In the genomic region with DNA sequence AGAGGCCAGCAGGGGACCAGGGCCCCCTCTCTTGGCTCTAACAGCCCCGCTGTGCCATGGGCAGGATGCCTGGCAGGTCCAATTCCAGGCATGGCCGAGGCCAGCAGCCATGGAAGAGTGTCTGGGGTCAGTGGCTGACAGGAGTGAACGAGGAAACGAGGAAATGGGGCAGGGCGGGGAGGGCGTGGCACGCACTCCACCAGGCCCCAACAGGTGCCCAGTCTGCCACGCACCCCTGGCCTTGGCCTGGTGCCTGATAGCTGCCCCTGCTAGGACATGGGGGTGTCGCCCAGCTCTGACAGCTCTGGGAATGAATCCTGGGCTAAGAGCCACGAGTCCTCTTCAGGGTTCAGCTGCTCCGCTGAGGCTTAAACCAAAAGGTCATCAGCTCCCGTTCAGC, we compare ENCODE assay signal across 12 cellular contexts. TPM values are rescaled to one million over a fixed set of nuclear protein-coding genes. Genes with fewer than 3 reads are reported as not detected.
DNase-seq lines count a peak whose midpoint lies in the region; ATAC-seq and TF ChIP-seq lines count a peak whose summit lies in the region.
"Had no signal": no experiment of that assay in that cellular context is flagged by ENCODE, and none has a peak within 500 bp of the region (broad histone marks: within the 10 kb centered on the region; RNA-seq: fewer than 3 reads in every experiment).

No MANE protein-coding gene starts in this region.

- WGBS in SK-N-SH (ENCODE audit: low lambda C conversion rate), result 87% methylated on average over 12 of the region's 12 CpGs

- TF ChIP-seq EP300 in SK-N-SH (IDR thresholded peaks at IDR 0.05; ENCODE audit: borderline replicate concordance in 1 of 2, low read depth in 1 of 2, low read length in 1 of 2), result no peak

- H3K4me1 ChIP-seq in BLaER1 treated with 17β-estradiol and CSF1 and Interleukin-3, amounts not matched to agents 10 nM and 100 nM, result peaks cover 61 to 84% (median 73%) of the 10 kb centered on the region in 10 experiments
- H3K4me1 ChIP-seq in naive thymus-derived CD4-positive, alpha-beta T cell (ENCODE audit: control insufficient read depth in 2 of 2, insufficient read depth in 2 of 2, low read length in 2 of 2), result peaks cover 29% of the 10 kb centered on the region in 2 donors
- peaks cover 24 to 26% of the 10 kb centered on the region in 2 experiments; a peak in 3 of 4 replicates for H3K4me1 ChIP-seq in SK-N-SH (ENCODE audit: control insufficient read depth in 1 of 2, insufficient read depth in 2 of 2, low read depth in 1 of 2, low read length in 1 of 2)
- H3K4me1 ChIP-seq: parathyroid adenoma had no signal

- no peaks in the 10 kb centered on the region for H3K9me2 ChIP-seq in SK-N-SH

- CTCF ChIA-PET in naive thymus-derived CD4-positive, alpha-beta T cell (lab: Charles Lee), result interaction anchor here (2.6 kb wide), 2 partner anchors 8 to 12 kb away, joined by 19 to 22 read pairs; no protein-coding TSS in a partner anchor
- CTCF ChIA-PET in SK-N-SH (lab: Yijun Ruan, JAX), result interaction anchor here (0.9 to 2.8 kb wide), 2 partner anchors 8 to 10 kb away, joined by 3 to 13 read pairs; no protein-coding TSS in a partner anchor

- H3K9me3 Mint-ChIP-seq in naive thymus-derived CD4-positive, alpha-beta T cell, result peaks cover 0 to 3% (median 0%) of the 10 kb centered on the region in 11 donors

- ATAC-seq in Right ventricle myocardium superior (ENCODE audit: poor library complexity) (peak; percentile 32), HG03442 (IDR thresholded peaks at IDR 0.05; ENCODE audit: unreplicated experiment) (no peak)
- ATAC-seq in naive thymus-derived CD4-positive, alpha-beta T cell, result no peak

- H3K4me3 Mint-ChIP-seq in naive thymus-derived CD4-positive, alpha-beta T cell, result no peak overlapping the region
- H3K4me3 Mint-ChIP-seq: T-helper 2 cell treated with Interferon-gamma antibody and Interleukin-4, amounts not matched to agents 5 μg/mL and 100 μg/mL, for 36 hours had no signal

- no peak for TF ChIP-seq RAD21 in SK-N-SH (IDR thresholded peaks at IDR 0.05; ENCODE audit: low read length)

- no peak overlapping the region for H3K4me3 ChIP-seq in BLaER1 treated with 17β-estradiol and CSF1 and Interleukin-3, amounts not matched to agents 10 nM and 100 nM
- H3K4me3 ChIP-seq in naive thymus-derived CD4-positive, alpha-beta T cell (ENCODE audit: low read length), result no peak overlapping the region
- no peak overlapping the region for H3K4me3 ChIP-seq in SK-N-SH (ENCODE audit: low read depth in 2 of 2, low read length in 1 of 2)

- H3K9ac ChIP-seq in BLaER1 treated with 17β-estradiol and CSF1 and Interleukin-3, amounts not matched to agents 10 nM and 100 nM, result peak overlapping the region in 10 of 11 experiments; percentile 16 to 83 (median 78); a peak in 14 of 22 replicates
- no peak overlapping the region for H3K9ac ChIP-seq in SK-N-SH
- H3K9ac ChIP-seq: KMS-11, parathyroid adenoma had no signal

- H3K9me3 ChIP-seq in BLaER1 treated with 17β-estradiol and CSF1 and Interleukin-3, amounts not matched to agents 10 nM and 100 nM (replicated peaks in 1 of 11), result peaks cover 9 to 21% (median 11%) of the 10 kb centered on the region in 11 experiments
- no peaks in the 10 kb centered on the region for H3K9me3 ChIP-seq in naive thymus-derived CD4-positive, alpha-beta T cell (ENCODE audit: control insufficient read depth in 2 of 3, low read length in 3 of 3)
- H3K9me3 ChIP-seq in SK-N-SH, result no peaks in the 10 kb centered on the region; the same call in 1 of the 2 replicates

- H2AFZ ChIP-seq in SK-N-SH (ENCODE audit: low read depth), result no peak overlapping the region
- H2AFZ ChIP-seq: parathyroid adenoma had no signal

- H3K79me2 ChIP-seq in SK-N-SH (ENCODE audit: insufficient read depth), result no peaks in the 10 kb centered on the region
- H3K79me2 ChIP-seq: parathyroid adenoma had no signal

- no peaks in the 10 kb centered on the region for H3K36me3 Mint-ChIP-seq in naive thymus-derived CD4-positive, alpha-beta T cell

- no peak for TF ChIP-seq CTCF in SK-N-SH (IDR thresholded peaks at IDR 0.05)

- POLR2A ChIA-PET in naive thymus-derived CD4-positive, alpha-beta T cell (lab: Charles Lee), result interaction anchor here (4.1 to 15.9 kb wide), 3 partner anchors 10 to 16 kb away, joined by 43 to 255 read pairs (median 54); a partner anchor contains a TSS
- POLR2A ChIA-PET in SK-N-SH (lab: Yijun Ruan, JAX), result interaction anchor here (1.2 kb wide), 1 partner anchor 15 kb away, joined by 3 read pairs; no protein-coding TSS in a partner anchor

- peaks cover 13% of the 10 kb centered on the region for H3F3A ChIP-seq in SK-N-SH (replicated peaks; ENCODE audit: insufficient read depth)

- H3K36me3 ChIP-seq in BLaER1 treated with 17β-estradiol and CSF1 and Interleukin-3, amounts not matched to agents 10 nM and 100 nM, result peaks cover 0 to 5% (median 4%) of the 10 kb centered on the region in 11 experiments; a peak in 9 of 22 replicates
- no peaks in the 10 kb centered on the region for H3K36me3 ChIP-seq in naive thymus-derived CD4-positive, alpha-beta T cell (ENCODE audit: control insufficient read depth in 2 of 3, insufficient read depth in 3 of 3, low read length in 3 of 3)
- no peaks in the 10 kb centered on the region for H3K36me3 ChIP-seq in SK-N-SH (replicated peaks in 1 of 2; ENCODE audit: control insufficient read depth in 1 of 2, insufficient read depth in 2 of 2, low read length in 1 of 2)

- intact Hi-C loops in Right ventricle myocardium superior (cut with DNase I), result no loop called here
- intact Hi-C loops in naive thymus-derived CD4-positive, alpha-beta T cell (cut with micrococcal nuclease), result no loop called here

- H3K27me3 ChIP-seq in BLaER1 treated with 17β-estradiol and CSF1 and Interleukin-3, amounts not matched to agents 10 nM and 100 nM, result no peaks in the 10 kb centered on the region
- no peaks in the 10 kb centered on the region for H3K27me3 ChIP-seq in naive thymus-derived CD4-positive, alpha-beta T cell (ENCODE audit: control insufficient read depth in 2 of 2, insufficient read depth in 2 of 2, low read length in 2 of 2)
- H3K27me3 ChIP-seq in SK-N-SH (ENCODE audit: insufficient read depth), result no peaks in the 10 kb centered on the region

- DNase-seq in HT-29 (ENCODE audit: low spot score) (peak; percentile 5), Right ventricle myocardium superior (peak; percentile 64), SK-N-SH (no peak), AG20443 (ENCODE audit: low spot score) (no peak)
- no peak for DNase-seq in naive thymus-derived CD4-positive, alpha-beta T cell
- no peak for DNase-seq in NK-92 treated with Interleukin-12 subunit alpha and Interleukin-12 subunit beta, amount 100 ng/mL, for 24 hours (lab: John Stamatoyannopoulos, UW)
- DNase-seq: stimulated activated naive CD4-positive, alpha-beta T cell treated with Interleukin-2 at 50 U/mL for 16 hours had no signal

- peaks cover 0 to 3% (median 0%) of the 10 kb centered on the region in 5 donors for H3K27me3 Mint-ChIP-seq in naive thymus-derived CD4-positive, alpha-beta T cell

- peak overlapping the region in 7 of 9 donors; percentile 54 to 99 (median 95) for H3K27ac Mint-ChIP-seq in naive thymus-derived CD4-positive, alpha-beta T cell

- H3K27ac ChIP-seq in BLaER1 treated with 17β-estradiol and CSF1 and Interleukin-3, amounts not matched to agents 10 nM and 100 nM, result peak overlapping the region in 10 of 11 experiments; percentile 60 to 96 (median 91); a peak in 20 of 22 replicates
- no peak overlapping the region for H3K27ac ChIP-seq in naive thymus-derived CD4-positive, alpha-beta T cell (ENCODE audit: low read depth, low read length)
- H3K27ac ChIP-seq in SK-N-SH (ENCODE audit: low read depth in 2 of 2, low read length in 1 of 2), result no peak overlapping the region
- H3K27ac ChIP-seq: KMS-11, parathyroid adenoma had no signal

- H3K4me1 Mint-ChIP-seq in naive thymus-derived CD4-positive, alpha-beta T cell, result peaks cover 27 to 38% (median 28%) of the 10 kb centered on the region in 7 donors

- no peaks in the 10 kb centered on the region for H4K20me1 ChIP-seq in BLaER1 treated with 17β-estradiol and CSF1 and Interleukin-3, amounts not matched to agents 10 nM and 100 nM
- H4K20me1 ChIP-seq in SK-N-SH (ENCODE audit: insufficient read depth), result no peaks in the 10 kb centered on the region

- H3K4me2 ChIP-seq in BLaER1 treated with 17β-estradiol and CSF1 and Interleukin-3, amounts not matched to agents 10 nM and 100 nM, result peak overlapping the region; percentile 84 to 97 (median 91)
- no peak overlapping the region for H3K4me2 ChIP-seq in SK-N-SH
- H3K4me2 ChIP-seq: KMS-11 had no signal

TF ChIP-seq in SK-N-SH, 30 proteins besides CTCF, POLR2A, EP300 and RAD21 (continues in another document):
- TF ChIP-seq, protein P1, sequence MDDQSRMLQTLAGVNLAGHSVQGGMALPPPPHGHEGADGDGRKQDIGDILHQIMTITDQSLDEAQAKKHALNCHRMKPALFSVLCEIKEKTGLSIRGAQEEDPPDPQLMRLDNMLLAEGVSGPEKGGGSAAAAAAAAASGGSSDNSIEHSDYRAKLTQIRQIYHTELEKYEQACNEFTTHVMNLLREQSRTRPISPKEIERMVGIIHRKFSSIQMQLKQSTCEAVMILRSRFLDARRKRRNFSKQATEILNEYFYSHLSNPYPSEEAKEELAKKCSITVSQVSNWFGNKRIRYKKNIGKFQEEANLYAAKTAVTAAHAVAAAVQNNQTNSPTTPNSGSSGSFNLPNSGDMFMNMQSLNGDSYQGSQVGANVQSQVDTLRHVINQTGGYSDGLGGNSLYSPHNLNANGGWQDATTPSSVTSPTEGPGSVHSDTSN (IDR thresholded peaks at IDR 0.05), result no peak
- TF ChIP-seq GATA2 (CRISPR knock-in tag; IDR thresholded peaks at IDR 0.05) (no peak), SMC3 (IDR thresholded peaks at IDR 0.05; ENCODE audit: low read depth, low read length) (no peak), RXRA (IDR thresholded peaks at IDR 0.05; ENCODE audit: borderline replicate concordance, low read depth) (no peak)

RNA-seq across cellular contexts. Expression of a gene that starts 11.6 kb away (rescaled TPM):
- 13.5 and 23.9 TPM in 2 replicates for total RNA-seq in HT-29 (2014; rRNA removed; shearing (Covaris generic))
- total RNA-seq in Right ventricle myocardium superior, result 14.0 TPM
- 10 to 100 TPM; 37.5 to 50.1 (median 43.4) TPM for total RNA-seq in naive thymus-derived CD4-positive, alpha-beta T cell
- polyA plus RNA-seq in naive thymus-derived CD4-positive, alpha-beta T cell, result 10 to 100 TPM; 18.6 to 25.3 TPM
- 14.5 and 16.5 TPM in 2 replicates for polyA plus RNA-seq in SK-N-SH (2012; rRNA removed)
- 12.8 and 14.4 TPM in 2 replicates for polyA plus RNA-seq in SK-N-SH (2012; cell fraction: cytosol; rRNA removed)
- 16.3 and 19.4 TPM in 2 replicates for polyA plus RNA-seq in SK-N-SH (2012; cell fraction: nucleus; rRNA removed)

RNA-seq across cellular contexts. Expression of a gene that starts 12.8 kb away (rescaled TPM):
- 17.1 and 18.6 TPM in 2 replicates for total RNA-seq in HT-29 (2014; rRNA removed; shearing (Covaris generic))
- 69.0 TPM for total RNA-seq in Right ventricle myocardium superior
- 100 to 1,000 TPM in 2 of 5 experiments, 10 to 100 TPM in 3; 55.8 to 138 (median 72.4) TPM for total RNA-seq in naive thymus-derived CD4-positive, alpha-beta T cell
- 10 to 100 TPM; 40.4 to 66.7 TPM for polyA plus RNA-seq in naive thymus-derived CD4-positive, alpha-beta T cell
- polyA plus RNA-seq in SK-N-SH (2012; rRNA removed), result 32.6 and 33.4 TPM in 2 replicates
- polyA plus RNA-seq in SK-N-SH (2012; cell fraction: cytosol; rRNA removed), result 27.7 and 36.1 TPM in 2 replicates
- 23.4 and 24.7 TPM in 2 replicates for polyA plus RNA-seq in SK-N-SH (2012; cell fraction: nucleus; rRNA removed)

Comparison
In these comparisons a context has a peak if more than half of its experiments do, and no peak if none do; other contexts are left out.
1. H3K27ac ChIP-seq: peak in BLaER1 treated with 17β-estradiol and CSF1 and Interleukin-3, amounts not matched to agents 10 nM and 100 nM (10 of 11); none in naive thymus-derived CD4-positive, alpha-beta T cell (single experiment) and SK-N-SH (0 of 2).
2. DNase-seq: peak in HT-29 (single experiment) and Right ventricle myocardium superior (single experiment); none in naive thymus-derived CD4-positive, alpha-beta T cell (0 of 9), SK-N-SH (single experiment), AG20443 (single experiment) and NK-92 treated with Interleukin-12 subunit alpha and Interleukin-12 subunit beta, amount 100 ng/mL, for 24 hours (single experiment).